In genomic region chr16:85552980-85553435, GRCh38 we compare ENCODE assay signal across 8 cellular contexts.
DNase-seq lines count a peak whose midpoint lies in the region; ATAC-seq and TF ChIP-seq lines count a peak whose summit lies in the region.

No MANE protein-coding gene starts in this region.

- peaks cover 19% of the 10 kb centered on the region for H3K27me3 Mint-ChIP-seq in endothelial cell (ENCODE audit: unreplicated experiment)

- no peak overlapping the region for H2AFZ ChIP-seq in parathyroid adenoma

- no peaks in the 10 kb centered on the region for H3K36me3 Mint-ChIP-seq in endothelial cell (ENCODE audit: low read depth, unreplicated experiment)

- peak overlapping the region; percentile 74 for H3K4me2 ChIP-seq in parathyroid adenoma (ENCODE audit: low read length)

- no peaks in the 10 kb centered on the region for H3K27me3 ChIP-seq in MG63
- H3K27me3 ChIP-seq in parathyroid adenoma (ENCODE audit: control insufficient read depth, insufficient read depth, low read length), result no peaks in the 10 kb centered on the region

- H3K4me3 ChIP-seq in GM12864 (ENCODE audit: low read depth, low read length), result peak overlapping the region; percentile 85
- peak overlapping the region; percentile 77 for H3K4me3 ChIP-seq in MG63
- H3K4me3 ChIP-seq in parathyroid adenoma (ENCODE audit: low read depth, low read length), result peak overlapping the region; percentile 11

- ATAC-seq in GM21515 (IDR thresholded peaks at IDR 0.05; ENCODE audit: unreplicated experiment), result no peak
- no peak for ATAC-seq in HG02759 (IDR thresholded peaks at IDR 0.05; ENCODE audit: unreplicated experiment)

- no peaks in the 10 kb centered on the region for H3K9me3 Mint-ChIP-seq in endothelial cell (ENCODE audit: unreplicated experiment)

- peaks cover 5% of the 10 kb centered on the region for H3K4me1 ChIP-seq in parathyroid adenoma

- H3K36me3 ChIP-seq in MG63 (no peaks in the 10 kb centered on the region), parathyroid adenoma (ENCODE audit: control insufficient read depth, insufficient read depth, low read length) (no peaks in the 10 kb centered on the region)

- TF ChIP-seq CTCF in GM12864 (IDR thresholded peaks at IDR 0.05; ENCODE audit: low read depth, low read length, missing control alignments) (no peak), endothelial cell (IDR thresholded peaks at IDR 0.05; ENCODE audit: unreplicated experiment) (no peak), parathyroid adenoma (IDR thresholded peaks at IDR 0.05) (no peak)

- peak overlapping the region; percentile 57 for H3K27ac Mint-ChIP-seq in endothelial cell (ENCODE audit: unreplicated experiment)

- peaks cover 27% of the 10 kb centered on the region for H3K4me1 Mint-ChIP-seq in endothelial cell (ENCODE audit: unreplicated experiment)

- no peak overlapping the region for H3K9ac ChIP-seq in parathyroid adenoma

- H3K79me2 ChIP-seq in parathyroid adenoma, result peaks cover 3% of the 10 kb centered on the region

- H3K4me3 Mint-ChIP-seq in endothelial cell (ENCODE audit: unreplicated experiment), result peak overlapping the region; percentile 90

- H3K9me3 ChIP-seq in MG63 (no peaks in the 10 kb centered on the region), parathyroid adenoma (ENCODE audit: control insufficient read depth, low read length) (no peaks in the 10 kb centered on the region)

- peak overlapping the region; percentile 45 for H3K27ac ChIP-seq in parathyroid adenoma

- DNase-seq in GM12864 (ENCODE audit: low read depth) (no peak), MG63 (no peak), endothelial cell (ENCODE audit: low spot score) (peak; percentile 74), cortex of kidney (lab: John Stamatoyannopoulos, UW) (no peak)
- DNase-seq in stimulated activated CD4-positive, alpha-beta T cell treated with anti-CD3 and anti-CD28 coated beads, Interleukin-4, amount 100 ng/mL, for 24 hours, result no peak

Comparison
In these comparisons a context has a peak if more than half of its experiments do, and no peak if none do; other contexts are left out.
1. H3K4me3 ChIP-seq: peak in every context shown above with its lines; median percentile 85 in GM12864; 77 in MG63; 11 in parathyroid adenoma.